ENCODE assay signal across 18 cellular contexts in genomic region chr10:26460736-26461135, GRCh38. TPM values are rescaled to one million over a fixed set of nuclear protein-coding genes. Genes with fewer than 3 reads are reported as not detected.
"Had no signal": no experiment of that assay in that cellular context is flagged by ENCODE, and none has a peak within 500 bp of the region (broad histone marks: within the 10 kb centered on the region; RNA-seq: fewer than 3 reads in every experiment).

No MANE protein-coding gene starts in this region.

- H3K27me3 ChIP-seq: upper lobe of left lung had no signal

- DNase-seq: activated CD4-positive, alpha-beta T cell treated with anti-CD3 and anti-CD28 coated beads, Interleukin-2, amount 10 ng/mL, durations not matched to agents 7 days and 5 days; activated T-cell treated with anti-CD3 and anti-CD28 coated beads for 4 hours; aorta; cortex of kidney; effector CD4-positive, alpha-beta T cell; foreskin fibroblast; glutamatergic neuron; hypothalamus; mesendoderm; SK-N-SH; upper lobe of left lung had no signal

- ATAC-seq: sciatic nerve, WTC11 had no signal

- H3K27ac Mint-ChIP-seq: activated CD4-positive, alpha-beta T cell treated with anti-CD3 and anti-CD28 coated beads, Interleukin-2, amount 10 ng/mL, durations not matched to agents 7 days and 5 days; stimulated activated naive CD8-positive, alpha-beta T cell treated with anti-CD3 and anti-CD28 coated beads, Interleukin-15, Interleukin-2, amounts not matched to agents 100 ng/mL and 50 ng/mL, for 24 hours; WTC11 had no signal

- H3K27me3 Mint-ChIP-seq: activated CD4-positive, alpha-beta T cell treated with anti-CD3 and anti-CD28 coated beads, Interleukin-2, amount 10 ng/mL, durations not matched to agents 7 days and 5 days; stimulated activated naive CD8-positive, alpha-beta T cell treated with anti-CD3 and anti-CD28 coated beads, Interleukin-15, Interleukin-2, amounts not matched to agents 100 ng/mL and 50 ng/mL, for 24 hours had no signal

- H3K4me3 Mint-ChIP-seq: activated CD4-positive, alpha-beta T cell treated with anti-CD3 and anti-CD28 coated beads, Interleukin-2, amount 10 ng/mL, durations not matched to agents 7 days and 5 days; stimulated activated naive CD8-positive, alpha-beta T cell treated with anti-CD3 and anti-CD28 coated beads, Interleukin-15, Interleukin-2, amounts not matched to agents 100 ng/mL and 50 ng/mL, for 24 hours; WTC11 had no signal

- H3K27ac ChIP-seq: upper lobe of left lung had no signal

- H3K4me1 Mint-ChIP-seq: WTC11 had no signal

- H3K36me3 Mint-ChIP-seq: WTC11 had no signal

RNA-seq across cellular contexts. Expression of gene APBB1IP, which starts 22.6 kb away (rescaled TPM):
- total RNA-seq: endothelial cell of umbilical vein, osteocyte, pulmonary artery endothelial cell had no signal
- polyA plus RNA-seq: endothelial cell of umbilical vein, neural cell, SK-N-SH had no signal
